ENCODE assay signal across 9 cellular contexts in genomic region chr17:8785547-8786412, GRCh38. TPM values are rescaled to one million over a fixed set of nuclear protein-coding genes. Genes with fewer than 3 reads are reported as not detected.
A peak's percentile ranks its signal among the peaks of the same experiment; 100 is the strongest.
DNase-seq lines count a peak whose midpoint lies in the region; ATAC-seq and TF ChIP-seq lines count a peak whose summit lies in the region.
"Had no signal": no experiment of that assay in that cellular context is flagged by ENCODE, and none has a peak within 500 bp of the region (broad histone marks: within the 10 kb centered on the region; RNA-seq: fewer than 3 reads in every experiment).

No MANE protein-coding gene starts in this region.

- no peaks in the 10 kb centered on the region for H3K27me3 Mint-ChIP-seq in endothelial cell (ENCODE audit: unreplicated experiment)
- H3K27me3 Mint-ChIP-seq: stimulated activated naive CD8-positive, alpha-beta T cell treated with anti-CD3 and anti-CD28 coated beads, Interleukin-15, Interleukin-2, amounts not matched to agents 100 ng/mL and 50 ng/mL, for 24 hours had no signal

- H3K4me1 Mint-ChIP-seq in endothelial cell (ENCODE audit: unreplicated experiment) = peaks cover 3% of the 10 kb centered on the region

- peak; percentile 3 for DNase-seq in SKM-1 treated with dmso at 0.1 percent for 144 hours (lab: John Stamatoyannopoulos, UW; ENCODE audit: unreplicated experiment)
- no peak for DNase-seq in SKM-1 (lab: John Stamatoyannopoulos, UW; ENCODE audit: unreplicated experiment)
- DNase-seq in NCI-H526 (lab: John Stamatoyannopoulos, UW) = peak; percentile 7 to 70
- DNase-seq in activated CD8-positive, alpha-beta memory T cell treated with anti-CD3 and anti-CD28 coated beads for 48 hours (ENCODE audit: low read depth in 2 of 3, low spot score in 2 of 3) = peak in 2 of 3 experiments; percentile 26 to 68
- peak; percentile 92 for DNase-seq in endothelial cell (ENCODE audit: low spot score)
- DNase-seq in middle frontal gyrus (ENCODE audit: extremely low spot score, low spot score) = peak; percentile 34
- peak; percentile 13 to 56 for DNase-seq in stimulated activated CD8-positive, alpha-beta memory T cell treated with anti-CD3 and anti-CD28 coated beads, Interleukin-4, amount 100 ng/mL, for 4 hours (ENCODE audit: low read depth in 2 of 2, low spot score in 1 of 2)

- no peak overlapping the region for H3K4me3 Mint-ChIP-seq in endothelial cell (ENCODE audit: unreplicated experiment)
- H3K4me3 Mint-ChIP-seq: stimulated activated naive CD8-positive, alpha-beta T cell treated with anti-CD3 and anti-CD28 coated beads, Interleukin-15, Interleukin-2, amounts not matched to agents 100 ng/mL and 50 ng/mL, for 24 hours had no signal

- ATAC-seq in HG02610 (IDR thresholded peaks at IDR 0.05; ENCODE audit: unreplicated experiment) = no peak

- no peaks in the 10 kb centered on the region for H3K9me3 Mint-ChIP-seq in endothelial cell (ENCODE audit: unreplicated experiment)
- H3K9me3 Mint-ChIP-seq: stimulated activated naive CD8-positive, alpha-beta T cell treated with anti-CD3 and anti-CD28 coated beads, Interleukin-15, Interleukin-2, amounts not matched to agents 100 ng/mL and 50 ng/mL, for 24 hours had no signal

- no peaks in the 10 kb centered on the region for H3K36me3 Mint-ChIP-seq in endothelial cell (ENCODE audit: low read depth, unreplicated experiment)

- no peak overlapping the region for H3K27ac Mint-ChIP-seq in endothelial cell (ENCODE audit: unreplicated experiment)
- H3K27ac Mint-ChIP-seq: stimulated activated naive CD8-positive, alpha-beta T cell treated with anti-CD3 and anti-CD28 coated beads, Interleukin-15, Interleukin-2, amounts not matched to agents 100 ng/mL and 50 ng/mL, for 24 hours had no signal

- TF ChIP-seq CTCF in endothelial cell (IDR thresholded peaks at IDR 0.05; ENCODE audit: unreplicated experiment) = peak; percentile 81

RNA-seq across cellular contexts. Expression of gene MFSD6L, which starts 13.4 kb away (rescaled TPM):
- not detected for total RNA-seq in endothelial cell (ENCODE audit: unreplicated experiment)

RNA-seq across cellular contexts. Expression of gene SPDYE4, which starts 27.4 kb away (rescaled TPM):
- not detected for total RNA-seq in endothelial cell (ENCODE audit: unreplicated experiment)

RNA-seq across cellular contexts. Expression of gene CCDC42, which starts 41.1 kb away (rescaled TPM):
- 0.95 TPM for total RNA-seq in endothelial cell (ENCODE audit: unreplicated experiment)
